8 cellular contexts compared by ENCODE assay signal in genomic region chr13:43023244-43023931, GRCh38. TPM values are rescaled to one million over a fixed set of nuclear protein-coding genes. Genes with fewer than 3 reads are reported as not detected.
DNase-seq lines count a peak whose midpoint lies in the region; ATAC-seq lines count a peak whose summit lies in the region.

Gene DNAJC15, plus strand, starts transcription at chr13:43023586. Its CDS starts 41 bp downstream, at chr13:43023627.

- CTCF ChIA-PET in activated naive CD4-positive, alpha-beta T cell treated with anti-CD3 and anti-CD28 coated beads for 36 hours (lab: Charles Lee): interaction anchor here (0.5 to 1.5 kb wide), 8 partner anchors 9 to 1672 kb away, joined by 3 to 6 read pairs (median 4); no protein-coding TSS in a partner anchor

- no peaks in the 10 kb centered on the region for H3K27me3 Mint-ChIP-seq in activated naive CD4-positive, alpha-beta T cell treated with anti-CD3 and anti-CD28 coated beads for 36 hours (ENCODE audit: low read depth)

- peaks cover 33% of the 10 kb centered on the region for H3K79me2 ChIP-seq in ACC112 (ENCODE audit: control insufficient read depth, insufficient read depth, low read length, unreplicated experiment)

- peak within 1 kb of the TSS; percentile 95 for H2AFZ ChIP-seq in ACC112 (ENCODE audit: low read length, unreplicated experiment)

- ATAC-seq in GM19035 (IDR thresholded peaks at IDR 0.05; ENCODE audit: unreplicated experiment) (peak; percentile 84), HG03342 (IDR thresholded peaks at IDR 0.05; ENCODE audit: unreplicated experiment) (peak; percentile 78)

- H3K4me1 Mint-ChIP-seq in activated naive CD4-positive, alpha-beta T cell treated with anti-CD3 and anti-CD28 coated beads for 36 hours (ENCODE audit: low read depth): peaks cover 29% of the 10 kb centered on the region

- peak within 1 kb of the TSS; percentile 94 for H3K27ac Mint-ChIP-seq in activated naive CD4-positive, alpha-beta T cell treated with anti-CD3 and anti-CD28 coated beads for 36 hours

- intact Hi-C loops in activated naive CD4-positive, alpha-beta T cell treated with anti-CD3 and anti-CD28 coated beads for 36 hours (cut with micrococcal nuclease): loop anchor here (1.0 kb wide), 5 partner anchors 22 to 53 kb away; partner anchors contain the start of gene EPSTI1

- H3K4me3 ChIP-seq in ACC112 (ENCODE audit: low read depth, low read length): peak within 1 kb of the TSS; percentile 86

- peak within 1 kb of the TSS; percentile 76 for H3K27ac ChIP-seq in ACC112 (ENCODE audit: low read depth, low read length)

- DNase-seq in RPMI8226 (peak; percentile 80), globus pallidus (ENCODE audit: low spot score) (peak; percentile 79), occipital lobe (lab: John Stamatoyannopoulos, UW) (peak; percentile 49), superior temporal gyrus (ENCODE audit: extremely low spot score) (peak; percentile 84)
- peak; percentile 88 for DNase-seq in activated naive CD4-positive, alpha-beta T cell treated with anti-CD3 and anti-CD28 coated beads for 36 hours

- peaks cover 22% of the 10 kb centered on the region for H3K4me1 ChIP-seq in ACC112 (ENCODE audit: control insufficient read depth, insufficient read depth, low read length, unreplicated experiment)

- no peaks in the 10 kb centered on the region for H3K36me3 ChIP-seq in ACC112 (ENCODE audit: insufficient read depth, low read length)

- H3K27me3 ChIP-seq in ACC112 (ENCODE audit: insufficient read depth, low read length): no peaks in the 10 kb centered on the region

- no peaks in the 10 kb centered on the region for H3K9me3 Mint-ChIP-seq in activated naive CD4-positive, alpha-beta T cell treated with anti-CD3 and anti-CD28 coated beads for 36 hours

- peaks cover 8% of the 10 kb centered on the region for H3K36me3 Mint-ChIP-seq in activated naive CD4-positive, alpha-beta T cell treated with anti-CD3 and anti-CD28 coated beads for 36 hours (ENCODE audit: low read depth)

- H3K4me3 Mint-ChIP-seq in activated naive CD4-positive, alpha-beta T cell treated with anti-CD3 and anti-CD28 coated beads for 36 hours: peak within 1 kb of the TSS; percentile 98

RNA-seq across cellular contexts. Expression of gene DNAJC15, which starts in this region (rescaled TPM):
- 10 to 100 TPM; 14.5 to 16.8 TPM for total RNA-seq in activated naive CD4-positive, alpha-beta T cell treated with anti-CD3 and anti-CD28 coated beads for 36 hours
- 18.1 TPM for total RNA-seq in occipital lobe

Comparison
In these comparisons a context has a peak if more than half of its experiments do, and no peak if none do; other contexts are left out.
1. Peak in every context shown above with its lines: DNase-seq, ATAC-seq, H3K4me3 ChIP-seq and H3K27ac ChIP-seq.